ENCODE assay signal across 24 cellular contexts in genomic region chr2:120740375-120740764, GRCh38. TPM values are rescaled to one million over a fixed set of nuclear protein-coding genes. Genes with fewer than 3 reads are reported as not detected.
DNase-seq lines count a peak whose midpoint lies in the region; ATAC-seq and TF ChIP-seq lines count a peak whose summit lies in the region.
"Had no signal": no experiment of that assay in that cellular context is flagged by ENCODE, and none has a peak within 500 bp of the region (broad histone marks: within the 10 kb centered on the region; RNA-seq: fewer than 3 reads in every experiment).

No MANE protein-coding gene starts in this region.

- H3K4me2 ChIP-seq in H9 (ENCODE audit: insufficient read depth, insufficient read length, low read length) (peak overlapping the region; percentile 92), hepatocyte (peak overlapping the region; percentile 89), neuronal stem cell (ENCODE audit: insufficient read depth, low read length, poor library complexity, severe bottlenecking) (peak overlapping the region; percentile 71)

- no peak overlapping the region for H3K23ac ChIP-seq in H9 (ENCODE audit: insufficient read length, low read depth, low read length)
- no peak overlapping the region for H3K23ac ChIP-seq in neuronal stem cell (ENCODE audit: low read depth, low read length, poor library complexity)

- H3K4me1 ChIP-seq in H9 (ENCODE audit: insufficient read depth, low read length) (peaks cover 16% of the 10 kb centered on the region), Panc1 (ENCODE audit: control insufficient read depth, insufficient read depth, low read length) (peaks cover 35% of the 10 kb centered on the region), hepatocyte (ENCODE audit: insufficient read depth) (peaks cover 44% of the 10 kb centered on the region), neuronal stem cell (ENCODE audit: control insufficient read depth in 2 of 2, insufficient read depth in 1 of 2, low read depth in 1 of 2, low read length in 2 of 2) (peaks cover 28 to 42% of the 10 kb centered on the region in 2 donors)

- peaks cover 8% of the 10 kb centered on the region for H3K79me1 ChIP-seq in H9 (ENCODE audit: insufficient read depth, low read depth, low read length, poor library complexity, severe bottlenecking)
- H3K79me1 ChIP-seq in neuronal stem cell (ENCODE audit: low read depth, low read length) = peaks cover 7% of the 10 kb centered on the region

- H2BK120ac ChIP-seq in H9 (ENCODE audit: low read depth, low read length, poor library complexity, severe bottlenecking) (no peak overlapping the region), neuronal stem cell (ENCODE audit: low read depth, low read length) (no peak overlapping the region)

- H2BK12ac ChIP-seq in H9 (ENCODE audit: insufficient read length, low read depth, low read length) = no peak overlapping the region
- no peak overlapping the region for H2BK12ac ChIP-seq in neuronal stem cell (ENCODE audit: low read length)

- H3K4me1 Mint-ChIP-seq in H9 = peaks cover 62 to 66% of the 10 kb centered on the region in 2 experiments
- peaks cover 9% of the 10 kb centered on the region for H3K4me1 Mint-ChIP-seq in activated T-cell treated with anti-CD3 and anti-CD28 coated beads, Interleukin-2, amount 50 U/mL, for 72 hours (ENCODE audit: low read depth)

- H3K9ac ChIP-seq in H9 (ENCODE audit: extremely low read depth, insufficient read length, low read length) (no peak overlapping the region), neuronal stem cell (ENCODE audit: low read depth, low read length, poor library complexity) (no peak overlapping the region)

- H3K4me3 ChIP-seq in Panc1 (ENCODE audit: low read depth in 2 of 2, low read length in 2 of 2) (peak overlapping the region; percentile 46 to 63; a peak in 3 of 4 replicates), hepatocyte (no peak overlapping the region), neuronal stem cell (ENCODE audit: low read length in 2 of 2) (peak overlapping the region in 1 of 2 donors; percentile 90)
- H3K4me3 ChIP-seq: body of pancreas, left lung had no signal

- BruUV-seq in Panc1 (replicated peaks; lab: Mats Ljungman, UMichigan) = no TSS peak

- H3K27ac ChIP-seq in H9 (ENCODE audit: insufficient read length, low read depth, low read length) (peak overlapping the region; percentile 81), Panc1 (ENCODE audit: low read length) (peak overlapping the region; percentile 87), hepatocyte (peak overlapping the region; percentile 38), neuronal stem cell (replicated peaks; ENCODE audit: low read length) (peak overlapping the region; percentile 95)
- H3K27ac ChIP-seq: body of pancreas, foreskin keratinocyte, left lung, sigmoid colon had no signal

- H2BK5ac ChIP-seq in H9 (ENCODE audit: insufficient read length, low read length) = no peak overlapping the region
- H2BK5ac ChIP-seq in neuronal stem cell (ENCODE audit: low read length) = peak overlapping the region; percentile 19

- no peak overlapping the region for H4K5ac ChIP-seq in H9 (ENCODE audit: insufficient read length, low read depth, low read length)

- no peak overlapping the region for H2BK20ac ChIP-seq in H9 (ENCODE audit: low read depth, low read length, poor library complexity, severe bottlenecking)

- in situ Hi-C loops in Panc1 (cut with HindIII; ENCODE audit: low pct_unique_long_range_greater_than_20kb, low sequenced_read_pairs) = no loop called here

- CTCF ChIA-PET in Panc1 (lab: Charles Lee) = interaction anchor here (0.7 kb wide), 1 partner anchor 9 kb away, joined by 3 read pairs; no protein-coding TSS in a partner anchor

- no peaks in the 10 kb centered on the region for H3K27me3 Mint-ChIP-seq in H9 (ENCODE audit: low read depth)
- H3K27me3 Mint-ChIP-seq in activated T-cell treated with anti-CD3 and anti-CD28 coated beads, Interleukin-2, amount 50 U/mL, for 72 hours (ENCODE audit: low read depth) = peaks cover 72% of the 10 kb centered on the region

- peak overlapping the region; percentile 70 to 86 for H3K4me3 Mint-ChIP-seq in H9
- H3K4me3 Mint-ChIP-seq in activated T-cell treated with anti-CD3 and anti-CD28 coated beads, Interleukin-2, amount 50 U/mL, for 72 hours = no peak overlapping the region
- H3K4me3 Mint-ChIP-seq: activated CD8-positive, alpha-beta T cell treated with anti-CD3 and anti-CD28 coated beads for 36 hours; activated T-helper 1 cell treated with anti-CD3 and anti-CD28 coated beads, Interleukin-12 subunit alpha, Interleukin-12 subunit beta, Interleukin-2, Interleukin-4 antibody, amounts not matched to agents 30 ng/mL and 10 ng/mL and 1 ng/mL, durations not matched to agents 14 hours and 24 hours and 36 hours had no signal

- no peak overlapping the region for H2BK15ac ChIP-seq in H9 (ENCODE audit: low read depth, low read length)
- H2BK15ac ChIP-seq in neuronal stem cell (ENCODE audit: low read length) = no peak overlapping the region

- no peak overlapping the region for H2AFZ ChIP-seq in H9 (ENCODE audit: low read length)
- H2AFZ ChIP-seq in hepatocyte = no peak overlapping the region
- no peak overlapping the region for H2AFZ ChIP-seq in neuronal stem cell (ENCODE audit: low read length)

- no peak overlapping the region for H2AK5ac ChIP-seq in H9 (ENCODE audit: insufficient read length, low read length)
- H2AK5ac ChIP-seq in neuronal stem cell (ENCODE audit: low read depth, low read length) = no peak overlapping the region

- H4K8ac ChIP-seq in H9 (replicated peaks; ENCODE audit: insufficient read length, low read depth, low read length) (no peak overlapping the region), neuronal stem cell (ENCODE audit: low read depth, low read length) (no peak overlapping the region)

- TF ChIP-seq CTCF in H9 (conservative IDR thresholded peaks at IDR 0.05) = no peak
- TF ChIP-seq CTCF in Panc1 (IDR thresholded peaks at IDR 0.05) = no peak
- no peak for TF ChIP-seq CTCF in hepatocyte (IDR thresholded peaks at IDR 0.05; ENCODE audit: poor library complexity)

- no CpG with 5 or more reads among the region's 8 CpGs for WGBS in H9 (ENCODE audit: extremely low coverage, insufficient read length, low lambda C conversion rate)
- 49% methylated on average over 8 of the region's 8 CpGs for WGBS in hepatocyte (ENCODE audit: low lambda C conversion rate, missing lambda C conversion rate)
- WGBS in neuronal stem cell (ENCODE audit: extremely low coverage in 2 of 2, insufficient read length in 2 of 2, insufficient replicate concordance in 1 of 2), 2 donors = no CpG with 5 or more reads among the region's 8 CpGs

- ATAC-seq in Panc1 = no peak
- no peak for ATAC-seq in activated T-cell treated with anti-CD3 and anti-CD28 coated beads, Interleukin-2, amount 50 U/mL, for 72 hours (replicated peaks in 1 of 2)
- no peak for ATAC-seq in HG03139 (IDR thresholded peaks at IDR 0.05; ENCODE audit: unreplicated experiment)
- no peak for ATAC-seq in GM21390 (IDR thresholded peaks at IDR 0.05; ENCODE audit: unreplicated experiment)
- no peak for ATAC-seq in HG03439 (IDR thresholded peaks at IDR 0.05; ENCODE audit: unreplicated experiment)
- ATAC-seq: activated CD8-positive, alpha-beta T cell treated with anti-CD3 and anti-CD28 coated beads for 36 hours; activated naive CD4-positive, alpha-beta T cell treated with anti-CD3 and anti-CD28 coated beads, Interleukin-2, amount 50 U/mL, for 72 hours; body of pancreas; foreskin keratinocyte; left lung had no signal

- H4K20me1 ChIP-seq in H9 (ENCODE audit: control insufficient read depth, insufficient read depth, insufficient read length) (no peaks in the 10 kb centered on the region), hepatocyte (ENCODE audit: insufficient read depth, poor library complexity, severe bottlenecking) (peaks cover 3% of the 10 kb centered on the region)

- H3K36me3 ChIP-seq in Panc1 (ENCODE audit: control insufficient read depth, insufficient read depth, low read length) (no peaks in the 10 kb centered on the region), hepatocyte (replicated peaks; ENCODE audit: insufficient read depth, low read depth) (no peaks in the 10 kb centered on the region), neuronal stem cell (replicated peaks in 1 of 2; ENCODE audit: control insufficient read depth in 2 of 2, insufficient read depth in 2 of 2, low read length in 2 of 2) (peaks cover 0 to 6% of the 10 kb centered on the region in 2 donors)
- H3K36me3 ChIP-seq: left lung, ovary, sigmoid colon, tibial nerve had no signal

- no peak overlapping the region for H3K18ac ChIP-seq in H9 (ENCODE audit: insufficient read length, low read depth, low read length)
- no peak overlapping the region for H3K18ac ChIP-seq in neuronal stem cell (ENCODE audit: low read length)

- H3K36me3 Mint-ChIP-seq in H9 (ENCODE audit: insufficient read depth in 1 of 3, low read depth in 3 of 3) = peaks cover 0 to 10% (median 4%) of the 10 kb centered on the region in 3 experiments; a peak in 3 of 7 replicates
- H3K36me3 Mint-ChIP-seq in activated T-cell treated with anti-CD3 and anti-CD28 coated beads, Interleukin-2, amount 50 U/mL, for 72 hours (ENCODE audit: insufficient read depth in 2 of 2) = peaks cover 0 to 2% of the 10 kb centered on the region in 2 donors
- H3K36me3 Mint-ChIP-seq: activated naive CD4-positive, alpha-beta T cell treated with anti-CD3 and anti-CD28 coated beads, Interleukin-2, amount 50 U/mL, for 72 hours had no signal

- H3K9me3 Mint-ChIP-seq in H9 = no peaks in the 10 kb centered on the region
- no peaks in the 10 kb centered on the region for H3K9me3 Mint-ChIP-seq in activated T-cell treated with anti-CD3 and anti-CD28 coated beads, Interleukin-2, amount 50 U/mL, for 72 hours
- H3K9me3 Mint-ChIP-seq: activated CD8-positive, alpha-beta T cell treated with anti-CD3 and anti-CD28 coated beads for 36 hours; activated naive CD4-positive, alpha-beta T cell treated with anti-CD3 and anti-CD28 coated beads, Interleukin-2, amount 50 U/mL, for 72 hours; activated T-helper 1 cell treated with anti-CD3 and anti-CD28 coated beads, Interleukin-12 subunit alpha, Interleukin-12 subunit beta, Interleukin-2, Interleukin-4 antibody, amounts not matched to agents 30 ng/mL and 10 ng/mL and 1 ng/mL, durations not matched to agents 14 hours and 24 hours and 36 hours had no signal

- no peak overlapping the region for H3K14ac ChIP-seq in H9 (ENCODE audit: insufficient read depth, low read length)
- H3K14ac ChIP-seq in neuronal stem cell (ENCODE audit: low read length) = no peak overlapping the region

- H3K4ac ChIP-seq in H9 (ENCODE audit: low read depth, low read length) = no peak overlapping the region
- H3K4ac ChIP-seq in neuronal stem cell (ENCODE audit: low read length) = no peak overlapping the region

- peaks cover 23% of the 10 kb centered on the region; the same call in 1 of the 2 replicates for H3K79me2 ChIP-seq in H9 (ENCODE audit: insufficient read depth, low read length)
- H3K79me2 ChIP-seq in hepatocyte = peaks cover 62% of the 10 kb centered on the region

- POLR2A ChIA-PET in Panc1 (lab: Charles Lee) = interaction anchor here (1.1 kb wide), 1 partner anchor 30 kb away, joined by 12 read pairs; no protein-coding TSS in a partner anchor

- intact Hi-C loops in Panc1 (cut with micrococcal nuclease; ENCODE audit: unreplicated experiment) = no loop called here

- H3K56ac ChIP-seq in H9 (ENCODE audit: insufficient read length, low read depth, low read length) = no peak overlapping the region

- peak overlapping the region; percentile 96 to 100 (median 99) for H3K27ac Mint-ChIP-seq in H9
- no peak overlapping the region for H3K27ac Mint-ChIP-seq in activated T-cell treated with anti-CD3 and anti-CD28 coated beads, Interleukin-2, amount 50 U/mL, for 72 hours
- H3K27ac Mint-ChIP-seq: activated CD8-positive, alpha-beta T cell treated with anti-CD3 and anti-CD28 coated beads for 36 hours; activated naive CD4-positive, alpha-beta T cell treated with anti-CD3 and anti-CD28 coated beads, Interleukin-2, amount 50 U/mL, for 72 hours; activated T-helper 1 cell treated with anti-CD3 and anti-CD28 coated beads, Interleukin-12 subunit alpha, Interleukin-12 subunit beta, Interleukin-2, Interleukin-4 antibody, amounts not matched to agents 30 ng/mL and 10 ng/mL and 1 ng/mL, durations not matched to agents 14 hours and 24 hours and 36 hours had no signal

- H3T11ph ChIP-seq in H9 (ENCODE audit: low read length) = no peak overlapping the region

- H4K91ac ChIP-seq in H9 (ENCODE audit: insufficient read length, low read depth, low read length) (no peak overlapping the region), neuronal stem cell (ENCODE audit: low read depth, low read length, poor library complexity) (no peak overlapping the region)

- no peaks in the 10 kb centered on the region for H3K9me3 ChIP-seq in H9 (ENCODE audit: control insufficient read depth, low read depth, low read length)
- H3K9me3 ChIP-seq in Panc1 (ENCODE audit: control insufficient read depth, insufficient read depth, low read depth, low read length) = no peaks in the 10 kb centered on the region
- H3K9me3 ChIP-seq in hepatocyte (ENCODE audit: low read depth) = no peaks in the 10 kb centered on the region
- no peaks in the 10 kb centered on the region for H3K9me3 ChIP-seq in neuronal stem cell (replicated peaks in 1 of 2; ENCODE audit: control insufficient read depth in 2 of 2, insufficient read depth in 1 of 2, low read depth in 1 of 2, low read length in 2 of 2)
- H3K9me3 ChIP-seq: body of pancreas, left lung, ovary, sigmoid colon, tibial nerve had no signal

- peak; percentile 54 for DNase-seq in H9
- no peak for DNase-seq in Panc1 (ENCODE audit: low read depth, low spot score)
- no peak for DNase-seq in hepatocyte (ENCODE audit: low spot score)
- DNase-seq in neuronal stem cell (ENCODE audit: low spot score) = peak; percentile 57
- no peak for DNase-seq in activated T-cell treated with anti-CD3 and anti-CD28 coated beads, Interleukin-2, amount 50 U/mL, for 72 hours
- DNase-seq: activated CD8-positive, alpha-beta T cell treated with anti-CD3 and anti-CD28 coated beads for 36 hours; body of pancreas; dermis blood vessel endothelial cell; foreskin keratinocyte; NCI-H1436 treated with DMSO at 0.1 percent for 48 hours; NCI-H748 treated with DMSO at 0.1 percent for 48 hours; OCI-M1; SIG-M5; sigmoid colon; stimulated activated CD4-positive, alpha-beta T cell treated with anti-CD3 and anti-CD28 coated beads, Interleukin-1b, Interleukin-23, amount 100 ng/mL, for 48 hours; stimulated activated naive CD4-positive, alpha-beta T cell treated with Interleukin-2 at 50 U/mL for 16 hours had no signal

- H3K23me2 ChIP-seq in H9 (ENCODE audit: insufficient read length, low read depth, low read length, poor library complexity, severe bottlenecking) = peaks cover 41% of the 10 kb centered on the region

- no peaks in the 10 kb centered on the region for H3K9me2 ChIP-seq in hepatocyte (replicated peaks; ENCODE audit: insufficient read depth)

- no peaks in the 10 kb centered on the region for H3K27me3 ChIP-seq in H9 (ENCODE audit: insufficient read depth, low read length)
- H3K27me3 ChIP-seq in Panc1 (ENCODE audit: control insufficient read depth, insufficient read depth, low read length) = no peaks in the 10 kb centered on the region
- H3K27me3 ChIP-seq in hepatocyte = peaks cover 54% of the 10 kb centered on the region
- no peaks in the 10 kb centered on the region for H3K27me3 ChIP-seq in neuronal stem cell (ENCODE audit: control insufficient read depth in 3 of 3, insufficient read depth in 3 of 3, low read depth in 1 of 3, low read length in 3 of 3)
- H3K27me3 ChIP-seq: ovary had no signal

RNA-seq across cellular contexts. Expression of gene GLI2, which starts 4.7 kb away (rescaled TPM):
- total RNA-seq in H9 (2021) (56.7 and 59.3 TPM in 2 replicates), Panc1 (2021; ENCODE audit: unreplicated experiment) (6.2 TPM), hepatocyte (3.8 and 5.8 TPM in 2 replicates)
- 5.1 TPM for polyA plus RNA-seq in Panc1 (2012; ENCODE audit: insufficient read length)
- polyA plus RNA-seq in hepatocyte = 5.3 and 6.2 TPM in 2 replicates
- 26.2 TPM for polyA plus RNA-seq in neuronal stem cell (2013, experiment 1 of 2)
- polyA plus RNA-seq in neuronal stem cell (2013, experiment 2 of 2) = 27.3 TPM
- not detected for total RNA-seq in activated T-cell treated with anti-CD3 and anti-CD28 coated beads, Interleukin-2, amount 50 U/mL, for 72 hours
- total RNA-seq: activated CD8-positive, alpha-beta T cell treated with anti-CD3 and anti-CD28 coated beads for 36 hours; activated naive CD4-positive, alpha-beta T cell treated with anti-CD3 and anti-CD28 coated beads, Interleukin-2, amount 50 U/mL, for 72 hours; foreskin keratinocyte had no signal

Comparison
In these comparisons a context has a peak if more than half of its experiments do, and no peak if none do; other contexts are left out.
1. DNase-seq: peak in H9 (single experiment) and neuronal stem cell (single experiment); none in Panc1 (single experiment), hepatocyte (single experiment) and activated T-cell treated with anti-CD3 and anti-CD28 coated beads, Interleukin-2, amount 50 U/mL, for 72 hours (0 of 2).
2. H3K27ac ChIP-seq: peak in every context shown above with its lines; median percentile 95 in neuronal stem cell; 87 in Panc1; 81 in H9; 38 in hepatocyte.
3. H3K4me3 Mint-ChIP-seq: peak in H9 (2 of 2); none in activated T-cell treated with anti-CD3 and anti-CD28 coated beads, Interleukin-2, amount 50 U/mL, for 72 hours (0 of 2).
4. Peak in every context shown above with its lines, with median percentiles within 50 percentile points of each other: H3K4me2 ChIP-seq.